Comparison of ENCODE assay signal across 8 cellular contexts in genomic region chr6:37691904-37692806, GRCh38.
A peak's percentile ranks its signal among the peaks of the same experiment; 100 is the strongest.
DNase-seq lines count a peak whose midpoint lies in the region; ATAC-seq and TF ChIP-seq lines count a peak whose summit lies in the region.

No MANE protein-coding gene starts in this region.

- TF ChIP-seq CTCF in WI38 (IDR thresholded peaks at IDR 0.05; ENCODE audit: low read depth, low read length): peak; percentile 97

- no peak overlapping the region for H3K4me3 ChIP-seq in WI38 (ENCODE audit: low read depth, low read length)

- DNase-seq in C1 segment of cervical spinal cord (lab: John Stamatoyannopoulos, UW) (peak in 12 of 14 donors; percentile 21 to 82 (median 58)), NCI-H1694 treated with DMSO at 0.1 percent for 48 hours (lab: John Stamatoyannopoulos, UW) (peak; percentile 68), T47D (ENCODE audit: low read depth in 1 of 2, low spot score in 1 of 2) (peak; percentile 76 to 92), islet precursor cell (peak; percentile 92), HCEC 1CT (no peak)
- DNase-seq in stimulated activated CD4-positive, alpha-beta T cell treated with anti-CD3 and anti-CD28 coated beads, Interleukin-1b, Interleukin-23, amount 100 ng/mL, for 4 hours (ENCODE audit: low read depth in 2 of 2): peak; percentile 73 to 82

- in situ Hi-C loops in T47D (cut with HindIII; ENCODE audit: low pct_unique_long_range_greater_than_20kb, low sequenced_read_pairs): no loop called here

- ATAC-seq in GM21447 (IDR thresholded peaks at IDR 0.05; ENCODE audit: unreplicated experiment): peak; percentile 40
